Comparison of ENCODE assay signal across 10 cellular contexts in the genomic region with DNA sequence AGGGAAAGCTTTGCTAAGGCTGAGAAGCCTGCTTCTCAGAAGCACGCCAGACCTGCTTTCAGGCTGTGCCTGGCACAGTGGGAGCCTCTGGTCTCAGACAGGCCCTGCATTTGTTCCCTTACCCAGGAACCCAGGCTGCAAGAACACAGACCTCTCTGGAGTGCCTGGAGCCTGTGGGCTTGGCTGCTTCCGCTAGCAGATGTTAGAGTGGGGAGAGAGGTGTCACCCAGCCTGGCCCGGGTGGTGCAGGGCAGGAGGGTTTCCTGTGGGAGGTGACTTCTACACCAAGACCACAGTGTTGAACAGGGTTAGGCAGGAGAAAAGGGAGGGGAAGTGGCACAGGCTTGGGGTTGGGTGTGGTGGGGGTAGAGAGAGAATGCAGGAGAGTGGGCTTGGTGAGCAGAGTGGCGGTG. TPM values are rescaled to one million over a fixed set of nuclear protein-coding genes. Genes with fewer than 3 reads are reported as not detected.
A peak's percentile ranks its signal among the peaks of the same experiment; 100 is the strongest.
DNase-seq lines count a peak whose midpoint lies in the region; ATAC-seq and TF ChIP-seq lines count a peak whose summit lies in the region.
"Had no signal": no experiment of that assay in that cellular context is flagged by ENCODE, and none has a peak within 500 bp of the region (broad histone marks: within the 10 kb centered on the region; RNA-seq: fewer than 3 reads in every experiment).

No MANE protein-coding gene starts in this region.

- no peak for DNase-seq in activated B cell treated with CpG ODN at 0.5 μM for 24 hours
- peak; percentile 61 for DNase-seq in chondrocyte (ENCODE audit: low spot score)
- DNase-seq in stimulated activated CD8-positive, alpha-beta memory T cell treated with anti-CD3 and anti-CD28 coated beads, Interleukin-4, amount 100 ng/mL, for 48 hours: peak; percentile 80
- DNase-seq in SJCRH30: no peak
- DNase-seq in cerebellar cortex (ENCODE audit: low spot score): no peak

- H3K27ac Mint-ChIP-seq in activated B cell treated with CpG ODN at 0.5 μM for 24 hours (no peak overlapping the region), chondrocyte (ENCODE audit: unreplicated experiment) (no peak overlapping the region)

- no peak overlapping the region for H3K27ac ChIP-seq in SJCRH30
- H3K27ac ChIP-seq: epithelial cell of prostate, pancreas had no signal

- H3K4me1 Mint-ChIP-seq in activated B cell treated with CpG ODN at 0.5 μM for 24 hours (peaks cover 21% of the 10 kb centered on the region), chondrocyte (ENCODE audit: low read depth) (peaks cover 20% of the 10 kb centered on the region)

- no peaks in the 10 kb centered on the region for H3K4me1 ChIP-seq in SJCRH30
- H3K4me1 ChIP-seq: pancreas had no signal

- H3K9me3 ChIP-seq in SJCRH30 (replicated peaks): no peaks in the 10 kb centered on the region
- H3K9me3 ChIP-seq: pancreas had no signal

- peaks cover 8% of the 10 kb centered on the region for H3K9me3 Mint-ChIP-seq in activated B cell treated with CpG ODN at 0.5 μM for 24 hours
- peaks cover 8% of the 10 kb centered on the region for H3K9me3 Mint-ChIP-seq in chondrocyte (ENCODE audit: low read depth)

- H3K36me3 Mint-ChIP-seq in activated B cell treated with CpG ODN at 0.5 μM for 24 hours (ENCODE audit: low read depth) (peaks cover 2% of the 10 kb centered on the region), chondrocyte (ENCODE audit: low read depth) (peaks cover 4% of the 10 kb centered on the region)

- CTCF ChIA-PET in activated B cell treated with CpG ODN at 0.5 μM for 24 hours (lab: Charles Lee): interaction anchor here (1.0 to 1.5 kb wide), 3 partner anchors 17 to 127 kb away, joined by 3 to 4 read pairs (median 3); no protein-coding TSS in a partner anchor

- H3K27me3 Mint-ChIP-seq in activated B cell treated with CpG ODN at 0.5 μM for 24 hours (peaks cover 11% of the 10 kb centered on the region), chondrocyte (ENCODE audit: low read depth) (peaks cover 1% of the 10 kb centered on the region)

- ATAC-seq in GM21737 (IDR thresholded peaks at IDR 0.05; ENCODE audit: unreplicated experiment) (peak; percentile 61), activated B cell treated with CpG ODN at 0.5 μM for 24 hours (ENCODE audit: low read depth) (peak; percentile 29), GM21526 (IDR thresholded peaks at IDR 0.05; ENCODE audit: low FRiP score, unreplicated experiment) (no peak), HG02759 (IDR thresholded peaks at IDR 0.05; ENCODE audit: unreplicated experiment) (no peak)

- H3K4me3 Mint-ChIP-seq in activated B cell treated with CpG ODN at 0.5 μM for 24 hours (no peak overlapping the region), chondrocyte (ENCODE audit: unreplicated experiment) (no peak overlapping the region)

- no peak overlapping the region for H3K4me3 ChIP-seq in SJCRH30
- H3K4me3 ChIP-seq: pancreas had no signal

- TF ChIP-seq CTCF in activated B cell treated with CpG ODN at 0.5 μM for 24 hours (IDR thresholded peaks at IDR 0.05) (no peak), chondrocyte (IDR thresholded peaks at IDR 0.05) (no peak)

- POLR2A ChIA-PET in activated B cell treated with CpG ODN at 0.5 μM for 24 hours (lab: Charles Lee): no interaction called here

- H3K36me3 ChIP-seq in SJCRH30: no peaks in the 10 kb centered on the region
- H3K36me3 ChIP-seq: pancreas had no signal

- intact Hi-C loops in activated B cell treated with CpG ODN at 0.5 μM for 24 hours (cut with micrococcal nuclease): no loop called here

- H3K27me3 ChIP-seq in SJCRH30: no peaks in the 10 kb centered on the region
- H3K27me3 ChIP-seq: pancreas had no signal

RNA-seq across cellular contexts. Expression of a gene that starts 35.8 kb away (rescaled TPM):
- total RNA-seq in activated B cell treated with CpG ODN at 0.5 μM for 24 hours: 0.13 and 0.15 TPM in 2 replicates
- total RNA-seq in chondrocyte: 16.8 to 57.8 TPM (median 56.3 TPM) in 3 replicates
- 0.32 and 0.53 TPM in 2 replicates for total RNA-seq in SJCRH30 (2014; rRNA removed; shearing (Covaris generic))

RNA-seq across cellular contexts. Expression of a gene that starts 50.2 kb away (rescaled TPM):
- total RNA-seq in activated B cell treated with CpG ODN at 0.5 μM for 24 hours (22.2 and 23.0 TPM in 2 replicates), chondrocyte (not detected in 3 replicates)
- total RNA-seq in SJCRH30 (2014; rRNA removed; shearing (Covaris generic)): not detected in 2 replicates

RNA-seq across cellular contexts. Expression of a gene that starts 56.2 kb away (rescaled TPM):
- 15.5 TPM in 2 replicates for total RNA-seq in activated B cell treated with CpG ODN at 0.5 μM for 24 hours
- 20.9 to 27.2 TPM (median 22.4 TPM) in 3 replicates for total RNA-seq in chondrocyte
- total RNA-seq in SJCRH30 (2014; rRNA removed; shearing (Covaris generic)): 9.7 and 11.1 TPM in 2 replicates

Comparison
In these comparisons a context has a peak if more than half of its experiments do, and no peak if none do; other contexts are left out.
1. ATAC-seq: peak in GM21737 (single experiment) and activated B cell treated with CpG ODN at 0.5 μM for 24 hours (single experiment); none in GM21526 (single experiment) and HG02759 (single experiment).
2. DNase-seq: peak in chondrocyte (single experiment) and stimulated activated CD8-positive, alpha-beta memory T cell treated with anti-CD3 and anti-CD28 coated beads, Interleukin-4, amount 100 ng/mL, for 48 hours (single experiment); none in activated B cell treated with CpG ODN at 0.5 μM for 24 hours (single experiment), SJCRH30 (0 of 2) and cerebellar cortex (single experiment).
3. RNA of a gene that starts 35.8 kb away (total RNA-seq): 16.8 to 57.8 TPM in chondrocyte; 0.32 to 0.53 TPM in SJCRH30 and 0.13 to 0.15 TPM in activated B cell treated with CpG ODN at 0.5 μM for 24 hours; every median in the first group is over 10 times any median in the second.
4. RNA of a gene that starts 50.2 kb away (total RNA-seq): 22.2 to 23.0 TPM in activated B cell treated with CpG ODN at 0.5 μM for 24 hours; not detected in chondrocyte and not detected in SJCRH30; every median in the first group is over 10 times any median in the second.